In genomic region chr10:92756233-92757065, GRCh38 we compare ENCODE assay signal across 8 cellular contexts.
A peak's percentile ranks its signal among the peaks of the same experiment; 100 is the strongest.
DNase-seq lines count a peak whose midpoint lies in the region; ATAC-seq and TF ChIP-seq lines count a peak whose summit lies in the region.

No MANE protein-coding gene starts in this region.

- H3K4me1 ChIP-seq in lung (ENCODE audit: control insufficient read depth in 2 of 2, insufficient read depth in 2 of 2, low read length in 2 of 2) (peaks cover 0 to 7% of the 10 kb centered on the region in 2 donors), BE2C (no peaks in the 10 kb centered on the region)

- no peaks in the 10 kb centered on the region for H3K36me3 ChIP-seq in lung (ENCODE audit: control insufficient read depth in 2 of 2, insufficient read depth in 2 of 2, low read length in 2 of 2)
- no peaks in the 10 kb centered on the region for H3K36me3 ChIP-seq in BE2C

- H3K4me3 ChIP-seq in lung (no peak overlapping the region), BE2C (ENCODE audit: low read depth, low read length) (no peak overlapping the region)

- H3K27me3 ChIP-seq in lung (ENCODE audit: control insufficient read depth, insufficient read depth) (no peaks in the 10 kb centered on the region), BE2C (no peaks in the 10 kb centered on the region)

- 15 to 44% methylated on average over 9 of the region's 9 CpGs for WGBS in lung, 2 donors

- H3K27ac ChIP-seq in lung (ENCODE audit: low read depth in 1 of 2, low read length in 1 of 2), result peak overlapping the region; percentile 13 to 77

- ATAC-seq in GM19397 (IDR thresholded peaks at IDR 0.05; ENCODE audit: unreplicated experiment) (peak; percentile 79), HG03280 (IDR thresholded peaks at IDR 0.05; ENCODE audit: unreplicated experiment) (peak; percentile 86), lung (ENCODE audit: insufficient read depth, low FRiP score) (no peak)

- H3K9me3 ChIP-seq in lung (ENCODE audit: control insufficient read depth in 2 of 2, insufficient read depth in 1 of 2, low read length in 1 of 2) (no peaks in the 10 kb centered on the region), BE2C (no peaks in the 10 kb centered on the region)

- DNase-seq in COLO829 (ENCODE audit: low spot score), result peak; percentile 64
- DNase-seq in SKM-1 treated with dmso at 0.1 percent for 144 hours (lab: John Stamatoyannopoulos, UW; ENCODE audit: unreplicated experiment), result peak; percentile 85
- no peak for DNase-seq in lung (ENCODE audit: low spot score)
- no peak for DNase-seq in activated gamma-delta T cell treated with Interleukin-2 at 50 U/mL for 16 hours
- no peak for DNase-seq in stimulated activated CD4-positive, alpha-beta T cell treated with anti-CD3 and anti-CD28 coated beads, Interleukin-2, amount 100 ng/mL, for 48 hours
- no peak for DNase-seq in BE2C

- TF ChIP-seq CTCF in lung (IDR thresholded peaks at IDR 0.05; ENCODE audit: control extremely low read depth, extremely low read depth), result no peak
- TF ChIP-seq CTCF in BE2C (IDR thresholded peaks at IDR 0.05; ENCODE audit: low read depth, low read length), result no peak

Comparison
In these comparisons a context has a peak if more than half of its experiments do, and no peak if none do; other contexts are left out.
1. DNase-seq: peak in COLO829 (single experiment) and SKM-1 treated with dmso at 0.1 percent for 144 hours (single experiment); none in lung (single experiment), activated gamma-delta T cell treated with Interleukin-2 at 50 U/mL for 16 hours (single experiment), stimulated activated CD4-positive, alpha-beta T cell treated with anti-CD3 and anti-CD28 coated beads, Interleukin-2, amount 100 ng/mL, for 48 hours (0 of 2) and BE2C (single experiment).